Comparison of ENCODE assay signal across 20 cellular contexts in genomic region chr1:43552059-43552742, GRCh38. TPM values are rescaled to one million over a fixed set of nuclear protein-coding genes. Genes with fewer than 3 reads are reported as not detected.
A peak's percentile ranks its signal among the peaks of the same experiment; 100 is the strongest.
DNase-seq lines count a peak whose midpoint lies in the region; ATAC-seq, FAIRE-seq and TF ChIP-seq lines count a peak whose summit lies in the region.
"Had no signal": no experiment of that assay in that cellular context is flagged by ENCODE, and none has a peak within 500 bp of the region (broad histone marks: within the 10 kb centered on the region; RNA-seq: fewer than 3 reads in every experiment).

No MANE protein-coding gene starts in this region.

- H3K4me2 ChIP-seq in A549: peak overlapping the region; percentile 44
- H3K4me2 ChIP-seq in astrocyte (ENCODE audit: low read length): no peak overlapping the region

- no peak overlapping the region for H2AFZ ChIP-seq in astrocyte (ENCODE audit: low read depth, low read length)

- intact Hi-C loops in natural killer cell (cut with micrococcal nuclease): no loop called here

- H3K4me1 Mint-ChIP-seq in astrocyte (ENCODE audit: low read depth, unreplicated experiment): peaks cover 28% of the 10 kb centered on the region
- peaks cover 8 to 15% of the 10 kb centered on the region in 2 donors for H3K4me1 Mint-ChIP-seq in natural killer cell

- H3K4me3 Mint-ChIP-seq in astrocyte (ENCODE audit: unreplicated experiment) (no peak overlapping the region), natural killer cell (no peak overlapping the region)
- H3K4me3 Mint-ChIP-seq: activated naive CD4-positive, alpha-beta T cell treated with anti-CD3 and anti-CD28 coated beads, Interleukin-2, amount 10 ng/mL, durations not matched to agents 7 days and 5 days; CD4-positive, alpha-beta T cell; natural killer cell treated with Interleukin-12 subunit alpha and Interleukin-12 subunit beta and Interleukin-15 and Interleukin-18, amount 100 ng/mL, for 72 hours had no signal

- no peak for ATAC-seq in A549
- ATAC-seq in natural killer cell: no peak
- no peak for ATAC-seq in HG03280 (IDR thresholded peaks at IDR 0.05; ENCODE audit: unreplicated experiment)
- ATAC-seq in HG03342 (IDR thresholded peaks at IDR 0.05; ENCODE audit: unreplicated experiment): no peak
- ATAC-seq: natural killer cell treated with Interleukin-12 subunit alpha and Interleukin-12 subunit beta and Interleukin-15 and Interleukin-18, amount 100 ng/mL, for 72 hours; PC-3 had no signal

- no peak for TF ChIP-seq EP300 in A549 (IDR thresholded peaks at IDR 0.05)

- H3K79me2 ChIP-seq in astrocyte (ENCODE audit: insufficient read depth, low read length): no peaks in the 10 kb centered on the region

- 68% methylated on average over 5 of the region's 5 CpGs for WGBS in A549 (ENCODE audit: missing lambda C conversion rate)
- WGBS in small intestine, 3 donors: 48 to 72% (median 48%) methylated on average over 5 of the region's 5 CpGs

- no peak for DNase-seq in A549 (ENCODE audit: low read depth in 1 of 2, low spot score in 1 of 2)
- DNase-seq in astrocyte (ENCODE audit: low read depth): no peak
- DNase-seq in small intestine: no peak
- DNase-seq in natural killer cell: no peak
- no peak for DNase-seq in NCI-H146 (lab: John Stamatoyannopoulos, UW)
- DNase-seq: activated CD4-positive, alpha-beta T cell treated with anti-CD3 and anti-CD28 coated beads for 48 hours; activated naive CD4-positive, alpha-beta T cell treated with anti-CD3 and anti-CD28 coated beads, Interleukin-2, amount 10 ng/mL, durations not matched to agents 7 days and 5 days; CD4-positive, alpha-beta T cell; DND-41; effector memory CD4-positive, alpha-beta T cell; NCI-H2171; NCI-H774; PC-3; retina; T1000 had no signal

- H3K27me3 ChIP-seq in astrocyte (ENCODE audit: insufficient read depth, low read length): no peaks in the 10 kb centered on the region
- H3K27me3 ChIP-seq in layer of hippocampus (ENCODE audit: control insufficient read depth, insufficient read depth, low read length): no peaks in the 10 kb centered on the region
- H3K27me3 ChIP-seq in small intestine (ENCODE audit: control insufficient read depth in 2 of 2, insufficient read depth in 2 of 2, low read length in 2 of 2): no peaks in the 10 kb centered on the region

- H3K27ac ChIP-seq in A549 (peak overlapping the region; percentile 52 to 71; a peak in 4 of 6 replicates), astrocyte (ENCODE audit: low read depth, low read length) (no peak overlapping the region), layer of hippocampus (ENCODE audit: low read depth, low read length) (peak overlapping the region; percentile 74), small intestine (ENCODE audit: low read depth in 1 of 2, low read length in 1 of 2) (peak overlapping the region; percentile 39 to 64)

- H3K36me3 ChIP-seq in astrocyte (ENCODE audit: insufficient read depth, low read length): peaks cover 8% of the 10 kb centered on the region
- H3K36me3 ChIP-seq in small intestine (ENCODE audit: control insufficient read depth in 2 of 2, insufficient read depth in 2 of 2, low read length in 2 of 2): peaks cover 0 to 11% of the 10 kb centered on the region in 2 donors

- POLR2A ChIA-PET in A549 (lab: Yijun Ruan, JAX): no interaction called here

- H3K9ac ChIP-seq in astrocyte (ENCODE audit: low read length): peak overlapping the region; percentile 5

- H3K4me3 ChIP-seq in A549 (no peak overlapping the region), astrocyte (ENCODE audit: insufficient read depth, low read depth, low read length) (no peak overlapping the region), small intestine (ENCODE audit: low read depth in 1 of 2, low read length in 2 of 2) (no peak overlapping the region)

- H3K9me3 Mint-ChIP-seq in astrocyte (ENCODE audit: unreplicated experiment) (peaks cover 2% of the 10 kb centered on the region), natural killer cell (no peaks in the 10 kb centered on the region)
- H3K9me3 Mint-ChIP-seq: activated naive CD4-positive, alpha-beta T cell treated with anti-CD3 and anti-CD28 coated beads, Interleukin-2, amount 10 ng/mL, durations not matched to agents 7 days and 5 days; CD4-positive, alpha-beta T cell; natural killer cell treated with Interleukin-12 subunit alpha and Interleukin-12 subunit beta and Interleukin-15 and Interleukin-18, amount 100 ng/mL, for 72 hours had no signal

- TF ChIP-seq RAD21 in A549 (conservative IDR thresholded peaks at IDR 0.05 in 1 of 2, IDR thresholded peaks at IDR 0.05 in 1 of 2): no peak

- H4K20me1 ChIP-seq in astrocyte (ENCODE audit: insufficient read depth, low read length): peaks cover 51% of the 10 kb centered on the region

- peaks cover 53% of the 10 kb centered on the region for H3K4me1 ChIP-seq in A549
- H3K4me1 ChIP-seq in astrocyte (ENCODE audit: insufficient read depth, low read length): no peaks in the 10 kb centered on the region
- peaks cover 3 to 16% of the 10 kb centered on the region in 2 donors for H3K4me1 ChIP-seq in small intestine (ENCODE audit: control insufficient read depth in 2 of 2, insufficient read depth in 1 of 2, low read depth in 1 of 2, low read length in 1 of 2)

- H3K36me3 Mint-ChIP-seq in astrocyte (ENCODE audit: low read depth, unreplicated experiment) (peaks cover 27% of the 10 kb centered on the region), natural killer cell (no peaks in the 10 kb centered on the region)
- H3K36me3 Mint-ChIP-seq: activated naive CD4-positive, alpha-beta T cell treated with anti-CD3 and anti-CD28 coated beads, Interleukin-2, amount 10 ng/mL, durations not matched to agents 7 days and 5 days; natural killer cell treated with Interleukin-12 subunit alpha and Interleukin-12 subunit beta and Interleukin-15 and Interleukin-18, amount 100 ng/mL, for 72 hours had no signal

- TF ChIP-seq CTCF in A549 (IDR thresholded peaks at IDR 0.05) (no peak), astrocyte (IDR thresholded peaks at IDR 0.05; ENCODE audit: insufficient read depth, low read depth, low read length) (no peak), natural killer cell (IDR thresholded peaks at IDR 0.05) (no peak)

- no peak for TF ChIP-seq POLR2A in A549 (IDR thresholded peaks at IDR 0.05; ENCODE audit: low read length)

- H3K9me3 ChIP-seq in A549 (no peaks in the 10 kb centered on the region), astrocyte (ENCODE audit: insufficient read depth, low read depth, low read length) (no peaks in the 10 kb centered on the region), small intestine (ENCODE audit: control insufficient read depth, low read depth) (no peaks in the 10 kb centered on the region)

- H3K27me3 Mint-ChIP-seq in astrocyte (ENCODE audit: low read depth, unreplicated experiment): no peaks in the 10 kb centered on the region
- peaks cover 0 to 10% of the 10 kb centered on the region in 2 donors for H3K27me3 Mint-ChIP-seq in natural killer cell (ENCODE audit: low read depth in 2 of 2)

- H3K27ac Mint-ChIP-seq in astrocyte (ENCODE audit: unreplicated experiment): peak overlapping the region; percentile 8
- H3K27ac Mint-ChIP-seq in natural killer cell: no peak overlapping the region
- H3K27ac Mint-ChIP-seq: activated naive CD4-positive, alpha-beta T cell treated with anti-CD3 and anti-CD28 coated beads, Interleukin-2, amount 10 ng/mL, durations not matched to agents 7 days and 5 days; CD4-positive, alpha-beta T cell; natural killer cell treated with Interleukin-12 subunit alpha and Interleukin-12 subunit beta and Interleukin-15 and Interleukin-18, amount 100 ng/mL, for 72 hours had no signal

- CTCF ChIA-PET in A549 (lab: Yijun Ruan, JAX): interaction anchor here (1.1 to 1.6 kb wide), 3 partner anchors 9 to 194 kb away, joined by 3 to 4 read pairs (median 3); no protein-coding TSS in a partner anchor

- FAIRE-seq in A549 (lab: Jason Lieb, UNC) (no peak), astrocyte (lab: Jason Lieb, UNC) (no peak), small intestine (lab: Jason Lieb, UNC) (no peak)
- FAIRE-seq: bronchial epithelial cell had no signal

TF ChIP-seq in A549, 52 proteins besides CTCF, POLR2A, EP300 and RAD21:
- no peak for TF ChIP-seq MAX (IDR thresholded peaks at IDR 0.05)
- TF ChIP-seq PBX3 (IDR thresholded peaks at IDR 0.05): no peak
- TF ChIP-seq ESRRA (IDR thresholded peaks at IDR 0.05; ENCODE audit: borderline replicate concordance, low read length): no peak

RNA-seq across cellular contexts. Expression of gene PTPRF, which starts 21.5 kb away (rescaled TPM):
- 96.5 and 111 TPM in 2 replicates for polyA plus RNA-seq in A549 (2011; rRNA removed)
- polyA plus RNA-seq in A549 (2012; cell fraction: cytosol; rRNA removed): 84.0 and 107 TPM in 2 replicates
- polyA plus RNA-seq in A549 (2012; cell fraction: nucleus; rRNA removed): 211 and 261 TPM in 2 replicates
- polyA plus RNA-seq in A549 (2017; fragmentation: RNase III; extraction: RNeasy Plus Mini Kit Qiagen cat#74134 plus additional on column Dnase treatment): 68.3 to 75.4 TPM (median 68.5 TPM) in 3 replicates
- polyA minus RNA-seq in A549 (2011; rRNA and poly(A)+ RNA removed): 308 and 310 TPM in 2 replicates
- total RNA-seq in astrocyte: 231 and 275 TPM in 2 replicates
- 10 to 100 TPM; 77.0 to 87.4 (median 78.9) TPM for polyA plus RNA-seq in small intestine
- 1 to 10 TPM in 1 of 3 donors, under 1 TPM in 1, not detected in 1; 0.12 to 1.9 TPM for total RNA-seq in natural killer cell

Comparison
In these comparisons a context has a peak if more than half of its experiments do, and no peak if none do; other contexts are left out.
1. RNA of gene PTPRF, which starts 21.5 kb away (total RNA-seq): 231 to 275 TPM in astrocyte; 0.12 to 1.9 TPM in natural killer cell; every median in the first group is over 10 times any median in the second.